ENCODE assay signal across 11 cellular contexts in genomic region chr19:29526730-29527499, GRCh38. TPM values are rescaled to one million over a fixed set of nuclear protein-coding genes. Genes with fewer than 3 reads are reported as not detected.
DNase-seq lines count a peak whose midpoint lies in the region; ATAC-seq lines count a peak whose summit lies in the region.
"Had no signal": no experiment of that assay in that cellular context is flagged by ENCODE, and none has a peak within 500 bp of the region (broad histone marks: within the 10 kb centered on the region; RNA-seq: fewer than 3 reads in every experiment).

No MANE protein-coding gene starts in this region.

- H3K9me3 ChIP-seq in iPS-18c (ENCODE audit: control insufficient read depth, insufficient read depth, low read length), result peaks cover 7% of the 10 kb centered on the region
- H3K9me3 ChIP-seq: right lobe of liver had no signal

- H3K9me3 Mint-ChIP-seq in activated CD8-positive, alpha-beta memory T cell treated with anti-CD3 and anti-CD28 coated beads, Interleukin-2, amount 10 ng/mL, durations not matched to agents 7 days and 5 days (ENCODE audit: low read depth), result no peaks in the 10 kb centered on the region
- no peaks in the 10 kb centered on the region for H3K9me3 Mint-ChIP-seq in T-cell
- no peaks in the 10 kb centered on the region for H3K9me3 Mint-ChIP-seq in stimulated activated naive CD8-positive, alpha-beta T cell treated with anti-CD3 and anti-CD28 coated beads, Interleukin-15, Interleukin-2, amounts not matched to agents 100 ng/mL and 50 ng/mL, for 24 hours

- CTCF ChIA-PET in activated CD8-positive, alpha-beta memory T cell treated with anti-CD3 and anti-CD28 coated beads, Interleukin-2, amount 10 ng/mL, durations not matched to agents 7 days and 5 days (lab: Charles Lee), result interaction anchor here (0.7 kb wide), 1 partner anchor 56 kb away, joined by 3 read pairs; no protein-coding TSS in a partner anchor
- CTCF ChIA-PET in T-cell (lab: Charles Lee), result no interaction called here

- no peak overlapping the region for H3K4me3 Mint-ChIP-seq in activated CD8-positive, alpha-beta memory T cell treated with anti-CD3 and anti-CD28 coated beads, Interleukin-2, amount 10 ng/mL, durations not matched to agents 7 days and 5 days
- H3K4me3 Mint-ChIP-seq in T-cell, result peak overlapping the region; percentile 17 to 80 (median 49)
- peak overlapping the region; percentile 32 for H3K4me3 Mint-ChIP-seq in stimulated activated naive CD8-positive, alpha-beta T cell treated with anti-CD3 and anti-CD28 coated beads, Interleukin-15, Interleukin-2, amounts not matched to agents 100 ng/mL and 50 ng/mL, for 24 hours

- peak overlapping the region; percentile 49 for H3K4me3 ChIP-seq in iPS-18c (ENCODE audit: insufficient read depth, low read depth, low read length)
- H3K4me3 ChIP-seq: right lobe of liver had no signal

- no peak for ATAC-seq in activated CD8-positive, alpha-beta memory T cell treated with anti-CD3 and anti-CD28 coated beads, Interleukin-2, amount 10 ng/mL, durations not matched to agents 7 days and 5 days
- ATAC-seq in T-cell (replicated peaks in 1 of 4) (no peak), GM21360 (IDR thresholded peaks at IDR 0.05; ENCODE audit: unreplicated experiment) (no peak)
- ATAC-seq: esophagus mucosa, right lobe of liver had no signal

- H3K27ac Mint-ChIP-seq in activated CD8-positive, alpha-beta memory T cell treated with anti-CD3 and anti-CD28 coated beads, Interleukin-2, amount 10 ng/mL, durations not matched to agents 7 days and 5 days, result no peak overlapping the region
- no peak overlapping the region for H3K27ac Mint-ChIP-seq in T-cell
- no peak overlapping the region for H3K27ac Mint-ChIP-seq in stimulated activated naive CD8-positive, alpha-beta T cell treated with anti-CD3 and anti-CD28 coated beads, Interleukin-15, Interleukin-2, amounts not matched to agents 100 ng/mL and 50 ng/mL, for 24 hours

- H3K4me1 Mint-ChIP-seq in activated CD8-positive, alpha-beta memory T cell treated with anti-CD3 and anti-CD28 coated beads, Interleukin-2, amount 10 ng/mL, durations not matched to agents 7 days and 5 days, result peaks cover 30% of the 10 kb centered on the region
- peaks cover 18 to 38% (median 33%) of the 10 kb centered on the region in 3 donors for H3K4me1 Mint-ChIP-seq in T-cell
- H3K4me1 Mint-ChIP-seq in stimulated activated naive CD8-positive, alpha-beta T cell treated with anti-CD3 and anti-CD28 coated beads, Interleukin-15, Interleukin-2, amounts not matched to agents 100 ng/mL and 50 ng/mL, for 24 hours (ENCODE audit: low read depth), result peaks cover 29% of the 10 kb centered on the region

- peaks cover 1% of the 10 kb centered on the region for H3K36me3 Mint-ChIP-seq in activated CD8-positive, alpha-beta memory T cell treated with anti-CD3 and anti-CD28 coated beads, Interleukin-2, amount 10 ng/mL, durations not matched to agents 7 days and 5 days
- no peaks in the 10 kb centered on the region for H3K36me3 Mint-ChIP-seq in T-cell
- no peaks in the 10 kb centered on the region for H3K36me3 Mint-ChIP-seq in stimulated activated naive CD8-positive, alpha-beta T cell treated with anti-CD3 and anti-CD28 coated beads, Interleukin-15, Interleukin-2, amounts not matched to agents 100 ng/mL and 50 ng/mL, for 24 hours (ENCODE audit: low read depth)

- POLR2A ChIA-PET in T-cell (lab: Charles Lee), result no interaction called here

- peak; percentile 77 for DNase-seq in activated CD8-positive, alpha-beta memory T cell treated with anti-CD3 and anti-CD28 coated beads, Interleukin-2, amount 50 U/mL, for 48 hours
- no peak for DNase-seq in activated CD8-positive, alpha-beta memory T cell treated with anti-CD3 and anti-CD28 coated beads, Interleukin-2, amount 10 ng/mL, durations not matched to agents 7 days and 5 days
- DNase-seq in T-cell (no peak), foreskin melanocyte (no peak)
- no peak for DNase-seq in activated effector memory CD4-positive, alpha-beta T cell treated with anti-CD3 and anti-CD28 coated beads, Interleukin-2, amount 50 U/mL, for 16 hours
- DNase-seq: COR-L47 had no signal

- peaks cover 71% of the 10 kb centered on the region for H3K27me3 Mint-ChIP-seq in activated CD8-positive, alpha-beta memory T cell treated with anti-CD3 and anti-CD28 coated beads, Interleukin-2, amount 10 ng/mL, durations not matched to agents 7 days and 5 days
- peaks cover 46 to 69% of the 10 kb centered on the region in 2 donors for H3K27me3 Mint-ChIP-seq in T-cell
- H3K27me3 Mint-ChIP-seq in stimulated activated naive CD8-positive, alpha-beta T cell treated with anti-CD3 and anti-CD28 coated beads, Interleukin-15, Interleukin-2, amounts not matched to agents 100 ng/mL and 50 ng/mL, for 24 hours, result peaks cover 64% of the 10 kb centered on the region

RNA-seq across cellular contexts. Expression of gene VSTM2B, which starts 1.1 kb away (rescaled TPM):
- total RNA-seq in activated CD8-positive, alpha-beta memory T cell treated with anti-CD3 and anti-CD28 coated beads, Interleukin-2, amount 10 ng/mL, durations not matched to agents 7 days and 5 days, result not detected
- not detected for total RNA-seq in T-cell
- total RNA-seq: esophagus mucosa, right lobe of liver had no signal
